22 cellular contexts compared by ENCODE assay signal in the genomic region with DNA sequence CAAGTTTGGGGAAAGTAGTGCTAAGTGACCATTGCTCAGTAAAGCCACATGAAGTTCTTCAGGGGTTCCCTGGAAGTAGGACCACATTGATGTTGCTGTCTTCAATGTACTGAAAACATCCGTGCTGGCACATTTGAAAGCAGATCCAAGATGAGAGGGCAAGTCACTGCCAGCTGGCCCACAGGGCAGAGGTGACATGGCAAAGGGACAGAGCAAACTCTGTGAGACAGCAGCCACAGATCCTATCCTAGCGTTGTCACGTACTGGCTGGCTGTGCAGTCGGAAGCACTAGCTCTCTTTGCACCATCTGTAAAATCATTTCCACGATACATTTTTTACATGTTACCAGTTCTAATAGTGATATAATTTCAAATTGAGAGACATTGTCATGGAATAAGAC. TPM values are rescaled to one million over a fixed set of nuclear protein-coding genes. Genes with fewer than 3 reads are reported as not detected.
"Had no signal": no experiment of that assay in that cellular context is flagged by ENCODE, and none has a peak within 500 bp of the region (broad histone marks: within the 10 kb centered on the region; RNA-seq: fewer than 3 reads in every experiment).

No MANE protein-coding gene starts in this region.

- ATAC-seq: activated CD8-positive, alpha-beta T cell treated with anti-CD3 and anti-CD28 coated beads, Interleukin-2, amount 10 ng/mL, durations not matched to agents 7 days and 5 days; effector memory CD8-positive, alpha-beta T cell; WTC11 had no signal

- H3K9me3 Mint-ChIP-seq: activated CD4-positive, alpha-beta T cell treated with anti-CD3 and anti-CD28 coated beads, Interleukin-2, amount 10 ng/mL, durations not matched to agents 24 days and 14 days; central memory CD8-positive, alpha-beta T cell; effector memory CD8-positive, alpha-beta T cell; nephron progenitor cell; WTC11 had no signal

- H3K27ac Mint-ChIP-seq: activated CD4-positive, alpha-beta T cell treated with anti-CD3 and anti-CD28 coated beads, Interleukin-2, amount 10 ng/mL, durations not matched to agents 24 days and 14 days; activated CD8-positive, alpha-beta T cell treated with anti-CD3 and anti-CD28 coated beads, Interleukin-2, amount 10 ng/mL, durations not matched to agents 7 days and 5 days; activated naive CD8-positive, alpha-beta T cell; effector memory CD8-positive, alpha-beta T cell; nephron progenitor cell; progenitor cell of endocrine pancreas; WTC11 had no signal

- DNase-seq: activated CD4-positive, alpha-beta T cell treated with anti-CD3 and anti-CD28 coated beads, Interleukin-2, amount 10 ng/mL, durations not matched to agents 24 days and 14 days; activated CD8-positive, alpha-beta memory T cell treated with anti-CD3 and anti-CD28 coated beads, Interleukin-2, amount 50 U/mL, for 4 hours; activated CD8-positive, alpha-beta T cell treated with anti-CD3 and anti-CD28 coated beads, Interleukin-2, amount 10 ng/mL, durations not matched to agents 7 days and 5 days; activated effector memory CD4-positive, alpha-beta T cell treated with anti-CD3 and anti-CD28 coated beads, Interleukin-2, amount 50 U/mL, for 16 hours; activated T-cell treated with anti-CD3 and anti-CD28 coated beads, Interleukin-2, amount 50 U/mL, for 48 hours; amniotic stem cell; effector memory CD8-positive, alpha-beta T cell; islet precursor cell; nephron progenitor cell; occipital lobe; stimulated activated CD4-positive, alpha-beta T cell treated with anti-CD3 and anti-CD28 coated beads, Interleukin-12 subunit alpha, Interleukin-12 subunit beta, amount 100 ng/mL, for 4 hours; stimulated activated CD4-positive, alpha-beta T cell treated with anti-CD3 and anti-CD28 coated beads, Interleukin-2, amount 100 ng/mL, for 24 hours had no signal

- H3K27ac ChIP-seq: epithelial cell of prostate had no signal

- H3K36me3 Mint-ChIP-seq: activated naive CD8-positive, alpha-beta T cell; WTC11 had no signal

RNA-seq across cellular contexts. Expression of gene MUC13, which starts 13.8 kb away (rescaled TPM):
- total RNA-seq: activated CD4-positive, alpha-beta T cell treated with anti-CD3 and anti-CD28 coated beads, Interleukin-2, amount 10 ng/mL, durations not matched to agents 24 days and 14 days; activated CD8-positive, alpha-beta T cell treated with anti-CD3 and anti-CD28 coated beads, Interleukin-2, amount 10 ng/mL, durations not matched to agents 7 days and 5 days; frontal cortex; lower leg skin; occipital lobe; progenitor cell of endocrine pancreas; T-helper 2 cell treated with Interferon-gamma antibody and Interleukin-4, amounts not matched to agents 100 ng/mL and 5 ng/mL, for 36 hours; urinary bladder had no signal
- polyA plus RNA-seq: fibroblast of lung, urinary bladder had no signal

RNA-seq across cellular contexts. Expression of gene ITGB5, which starts 33.6 kb away (rescaled TPM):
- total RNA-seq: activated CD8-positive, alpha-beta T cell treated with anti-CD3 and anti-CD28 coated beads, Interleukin-2, amount 10 ng/mL, durations not matched to agents 7 days and 5 days; T-helper 2 cell treated with Interferon-gamma antibody and Interleukin-4, amounts not matched to agents 100 ng/mL and 5 ng/mL, for 36 hours had no signal
